Comparison of ENCODE assay signal across 14 cellular contexts in the genomic region with DNA sequence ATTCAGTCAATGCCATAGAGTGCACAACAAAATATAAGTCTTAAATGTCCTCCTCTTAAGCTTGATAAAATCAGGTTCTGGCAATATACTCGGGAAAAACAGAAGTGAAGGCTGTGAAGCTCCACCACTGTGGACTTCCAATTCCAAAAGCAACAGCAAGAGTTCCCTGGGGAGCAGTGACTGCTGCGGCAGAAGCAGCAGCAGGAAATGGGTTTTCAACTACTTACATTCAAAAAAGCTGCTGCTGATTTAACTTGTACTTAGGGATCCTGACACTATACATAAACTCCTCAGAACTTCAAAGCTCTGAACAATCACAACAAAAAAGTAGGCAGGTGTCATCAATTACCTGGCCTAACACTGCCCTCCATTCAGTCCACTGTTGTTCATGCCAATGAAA. TPM values are rescaled to one million over a fixed set of nuclear protein-coding genes. Genes with fewer than 3 reads are reported as not detected.
DNase-seq lines count a peak whose midpoint lies in the region; ATAC-seq and TF ChIP-seq lines count a peak whose summit lies in the region.
"Had no signal": no experiment of that assay in that cellular context is flagged by ENCODE, and none has a peak within 500 bp of the region (broad histone marks: within the 10 kb centered on the region; RNA-seq: fewer than 3 reads in every experiment).

No MANE protein-coding gene starts in this region.

- H3K4me1 ChIP-seq in right lobe of liver, result no peaks in the 10 kb centered on the region
- peaks cover 0 to 4% of the 10 kb centered on the region in 2 donors for H3K4me1 ChIP-seq in adrenal gland (replicated peaks in 1 of 2)

- in situ Hi-C loops in brain microvascular endothelial cell (cut with HindIII; ENCODE audit: low pct_ligation_motif_present, low sequenced_read_pairs), result no loop called here

- DNase-seq in NCI-H345 (lab: John Stamatoyannopoulos, UW), result peak; percentile 4
- DNase-seq in NCI-H345 treated with DMSO at 0.1 percent for 48 hours (lab: John Stamatoyannopoulos, UW; ENCODE audit: unreplicated experiment), result no peak
- DNase-seq in NCI-H1436 treated with DMSO at 0.1 percent for 48 hours (lab: John Stamatoyannopoulos, UW), result peak; percentile 29
- DNase-seq in brain microvascular endothelial cell, result peak; percentile 47
- DNase-seq in osteocyte (ENCODE audit: extremely low spot score, unreplicated experiment), result no peak
- no peak for DNase-seq in right lobe of liver
- no peak for DNase-seq in NCI-H1048 (lab: John Stamatoyannopoulos, UW)
- DNase-seq in adrenal gland, result no peak
- DNase-seq: activated CD4-positive, alpha-beta T cell treated with anti-CD3 and anti-CD28 coated beads, Interleukin-2, amount 50 U/mL, for 4 hours; activated naive CD4-positive, alpha-beta T cell treated with anti-CD3 and anti-CD28 coated beads, Interleukin-2, amount 50 U/mL, for 16 hours; esophagus squamous epithelium had no signal

- H3K4me3 Mint-ChIP-seq in osteocyte (ENCODE audit: unreplicated experiment), result peak overlapping the region; percentile 52
- H3K4me3 Mint-ChIP-seq: neural crest cell, type B pancreatic cell had no signal

- H3K36me3 ChIP-seq in brain microvascular endothelial cell (replicated peaks), result no peaks in the 10 kb centered on the region
- H3K36me3 ChIP-seq in right lobe of liver, result no peaks in the 10 kb centered on the region
- H3K36me3 ChIP-seq in adrenal gland (replicated peaks in 1 of 2), result no peaks in the 10 kb centered on the region
- H3K36me3 ChIP-seq: esophagus squamous epithelium had no signal

- ATAC-seq in right lobe of liver, result no peak
- ATAC-seq: A549 had no signal

- H3K9me3 Mint-ChIP-seq in osteocyte (ENCODE audit: unreplicated experiment), result no peaks in the 10 kb centered on the region
- H3K9me3 Mint-ChIP-seq: neural crest cell, type B pancreatic cell had no signal

- H3K27ac ChIP-seq in brain microvascular endothelial cell (no peak overlapping the region), right lobe of liver (no peak overlapping the region), adrenal gland (no peak overlapping the region)
- H3K27ac ChIP-seq: A549, esophagus squamous epithelium had no signal

- H3K27me3 ChIP-seq in brain microvascular endothelial cell (replicated peaks) (no peaks in the 10 kb centered on the region), right lobe of liver (no peaks in the 10 kb centered on the region), adrenal gland (no peaks in the 10 kb centered on the region)
- H3K27me3 ChIP-seq: esophagus squamous epithelium had no signal

- no peaks in the 10 kb centered on the region for H3K36me3 Mint-ChIP-seq in osteocyte (ENCODE audit: unreplicated experiment)

- no peaks in the 10 kb centered on the region for H3K9me3 ChIP-seq in right lobe of liver
- H3K9me3 ChIP-seq in adrenal gland (replicated peaks in 1 of 3), result no peaks in the 10 kb centered on the region
- H3K9me3 ChIP-seq: A549, esophagus squamous epithelium had no signal

- H3K27me3 Mint-ChIP-seq in osteocyte (ENCODE audit: unreplicated experiment), result no peaks in the 10 kb centered on the region
- H3K27me3 Mint-ChIP-seq: type B pancreatic cell had no signal

- H3K4me1 Mint-ChIP-seq in osteocyte (ENCODE audit: unreplicated experiment), result peaks cover 52% of the 10 kb centered on the region

- H3K4me3 ChIP-seq in brain microvascular endothelial cell (ENCODE audit: low read depth, low read length) (no peak overlapping the region), right lobe of liver (no peak overlapping the region), adrenal gland (no peak overlapping the region)
- H3K4me3 ChIP-seq: A549, esophagus squamous epithelium had no signal

- peak overlapping the region; percentile 81 for H3K27ac Mint-ChIP-seq in osteocyte (ENCODE audit: unreplicated experiment)
- H3K27ac Mint-ChIP-seq: type B pancreatic cell had no signal

- 56% methylated on average over 2 of the region's 2 CpGs for WGBS in right lobe of liver (ENCODE audit: insufficient coverage, low coverage, low lambda C conversion rate, missing lambda C conversion rate)
- 53 to 69% (median 58%) methylated on average over 2 of the region's 2 CpGs for WGBS in adrenal gland, 4 donors

- TF ChIP-seq POLR2A in right lobe of liver (IDR thresholded peaks at IDR 0.05), result no peak
- TF ChIP-seq POLR2A in adrenal gland (IDR thresholded peaks at IDR 0.05), result no peak

- TF ChIP-seq CTCF in brain microvascular endothelial cell (IDR thresholded peaks at IDR 0.05; ENCODE audit: low read depth, low read length, missing control alignments) (no peak), osteocyte (IDR thresholded peaks at IDR 0.05) (no peak), right lobe of liver (IDR thresholded peaks at IDR 0.05) (no peak), adrenal gland (IDR thresholded peaks at IDR 0.05) (no peak)

- intact Hi-C loops in right lobe of liver (cut with DNase I), result no loop called here
- intact Hi-C loops in adrenal gland (cut with DNase I), result loop anchor here (10.0 kb wide), 2 partner anchors 161 to 451 kb away; partner anchors contain the start of gene FBN1 (in 1 of the 2)

RNA-seq across cellular contexts. Expression of gene CEP152, which starts 4.7 kb away (rescaled TPM):
- total RNA-seq in osteocyte, result 5.6 and 6.8 TPM in 2 replicates
- 10 to 100 TPM in 1 of 6 experiments, 1 to 10 TPM in 4, under 1 TPM in 1; 0.93 to 40.3 (median 2.0) TPM for total RNA-seq in right lobe of liver
- total RNA-seq in adrenal gland, result 10 to 100 TPM in 1 of 8 donors, 1 to 10 TPM in 7; 1.5 to 14.4 (median 3.7) TPM
- 1 to 10 TPM; 1.2 to 1.9 (median 1.6) TPM for polyA plus RNA-seq in adrenal gland

Comparison
In these comparisons a context has a peak if more than half of its experiments do, and no peak if none do; other contexts are left out.
1. DNase-seq: peak in NCI-H345 (single experiment), NCI-H1436 treated with DMSO at 0.1 percent for 48 hours (single experiment) and brain microvascular endothelial cell (single experiment); none in NCI-H345 treated with DMSO at 0.1 percent for 48 hours (single experiment), osteocyte (single experiment), right lobe of liver (0 of 3), NCI-H1048 (single experiment) and adrenal gland (0 of 7).
2. intact Hi-C loops: an anchor here in adrenal gland (10.0 kb wide); none called in right lobe of liver.